ENCODE assay signal across 28 cellular contexts in genomic region chr15:43260011-43260615, GRCh38. TPM values are rescaled to one million over a fixed set of nuclear protein-coding genes. Genes with fewer than 3 reads are reported as not detected.
"Had no signal": no experiment of that assay in that cellular context is flagged by ENCODE, and none has a peak within 500 bp of the region (broad histone marks: within the 10 kb centered on the region; RNA-seq: fewer than 3 reads in every experiment).

No MANE protein-coding gene starts in this region.

- H3K36me3 ChIP-seq: SJCRH30 had no signal

- H3K27ac ChIP-seq: RWPE1, SJCRH30 had no signal

- H3K27ac Mint-ChIP-seq: IgD-negative memory B cell had no signal

- H3K9me3 ChIP-seq: SJCRH30 had no signal

- DNase-seq: KBM-7, MV-4-11, NCI-H1048, NCI-H1105 treated with DMSO at 0.1 percent for 48 hours, NCI-H1417 treated with DMSO at 0.1 percent for 48 hours, NCI-H146, NCI-H187, NCI-H2029, NCI-H2081 treated with DMSO at 0.1 percent for 48 hours, NCI-H2171, NCI-H226, NCI-H446, NCI-H510A, NCI-H524 treated with DMSO at 0.1 percent for 48 hours, NCI-H69, NCI-H774, PC-3, SHP77 treated with DMSO at 0.1 percent for 48 hours, SJCRH30 had no signal

- H3K4me1 ChIP-seq: SJCRH30 had no signal

- H3K4me3 ChIP-seq: SJCRH30 had no signal

- ATAC-seq: HepG2, Panc1, PC-3, SK-N-SH treated with all-trans-retinoic acid at 6 μM for 48 hours had no signal

- FAIRE-seq: HepG2 had no signal

- H3K4me3 Mint-ChIP-seq: IgD-negative memory B cell had no signal

RNA-seq across cellular contexts. Expression of gene TGM5, which starts 6.6 kb away (rescaled TPM):
- total RNA-seq: LHCN-M2, OCI-LY7, PC-3, SJCRH30 had no signal
- polyA plus RNA-seq: IgD-negative memory B cell had no signal

RNA-seq across cellular contexts. Expression of gene EPB42, which starts 39.3 kb away (rescaled TPM):
- total RNA-seq: HepG2, HT1080, LHCN-M2, MCF 10A, OCI-LY7, PC-3, SJCRH30 had no signal
- polyA plus RNA-seq: HepG2, IgD-negative memory B cell had no signal

RNA-seq across cellular contexts. Expression of gene TGM7, which starts 41.9 kb away (rescaled TPM):
- total RNA-seq: HepG2, HT1080, LHCN-M2, MCF 10A, OCI-LY7, PC-3, SJCRH30 had no signal
- polyA plus RNA-seq: HepG2, IgD-negative memory B cell had no signal
